13 cellular contexts compared by ENCODE assay signal in genomic region chr1:206664740-206665139, GRCh38. TPM values are rescaled to one million over a fixed set of nuclear protein-coding genes. Genes with fewer than 3 reads are reported as not detected.
DNase-seq lines count a peak whose midpoint lies in the region; ATAC-seq, FAIRE-seq and TF ChIP-seq lines count a peak whose summit lies in the region.
"Had no signal": no experiment of that assay in that cellular context is flagged by ENCODE, and none has a peak within 500 bp of the region (broad histone marks: within the 10 kb centered on the region; RNA-seq: fewer than 3 reads in every experiment).

No MANE protein-coding gene starts in this region.

- CTCF ChIA-PET in IMR-90 (lab: Yijun Ruan, JAX) (interaction anchor here (0.6 to 2.9 kb wide), 12 partner anchors 9 to 1232 kb away, joined by 3 to 37 read pairs (median 6); partner anchors contain the start of gene DYRK3), K562 (lab: Yijun Ruan, JAX; ENCODE audit: low intra/inter-chr PET ratio) (interaction anchor here (0.5 to 4.5 kb wide), 8 partner anchors 30 to 571 kb away, joined by 3 to 63 read pairs (median 9); partner anchors contain the start of gene DYRK3)

- no peak overlapping the region for H4K5ac ChIP-seq in IMR-90 (ENCODE audit: low read depth, low read length)

- dilution Hi-C loops in IMR-90 (cut with HindIII; ENCODE audit: low sequenced_read_pairs, unreplicated experiment), result no loop called here

- H2BK5ac ChIP-seq in IMR-90 (ENCODE audit: low read depth, low read length, poor library complexity, severe bottlenecking), result no peak overlapping the region

- POLR2A ChIA-PET in IMR-90 (lab: Charles Lee; ENCODE audit: unreplicated experiment), result interaction anchor here (1.5 kb wide), 1 partner anchor 29 kb away, joined by 4 read pairs; the partner anchor contains the start of gene DYRK3
- POLR2A ChIA-PET in K562 (lab: Yijun Ruan, JAX), result interaction anchor here (1.0 to 7.4 kb wide), 5 partner anchors 9 to 52 kb away, joined by 3 to 59 read pairs (median 19); partner anchors contain the start of genes DYRK3 and EIF2D

- H3K4me1 ChIP-seq in BLaER1 treated with 17β-estradiol and CSF1 and Interleukin-3, amounts not matched to agents 10 nM and 100 nM, result peaks cover 52 to 100% (median 89%) of the 10 kb centered on the region in 10 experiments
- H3K4me1 ChIP-seq in IMR-90 (ENCODE audit: control insufficient read depth, insufficient read depth, low read length) (no peaks in the 10 kb centered on the region), K562 (replicated peaks in 1 of 2; ENCODE audit: control insufficient read depth in 2 of 2, insufficient read depth in 2 of 2, low read length in 2 of 2) (peaks cover 27 to 49% of the 10 kb centered on the region in 2 experiments), right cardiac atrium (ENCODE audit: control insufficient read depth, insufficient read depth, low read length) (peaks cover 13% of the 10 kb centered on the region)

- 0 out of 2 replicates have a peak overlapping the region, but pooled peaks have one; percentile 3 for H2BK20ac ChIP-seq in IMR-90 (ENCODE audit: low read depth, low read length)

- no TSS peak for BruUV-seq in IMR-90 (replicated peaks; lab: Mats Ljungman, UMichigan)
- no TSS peak for BruUV-seq in K562 (replicated peaks; lab: Mats Ljungman, UMichigan)

- TF ChIP-seq EP300 in K562 (IDR thresholded peaks at IDR 0.05; ENCODE audit: low read length), result no peak

- H3K14ac ChIP-seq in IMR-90 (replicated peaks; ENCODE audit: low read depth, low read length), result no peak overlapping the region

- H3K79me1 ChIP-seq in IMR-90 (ENCODE audit: low read depth in 1 of 2, low read length in 2 of 2), result no peaks in the 10 kb centered on the region

- H3K4me3 ChIP-seq in BLaER1 treated with 17β-estradiol and CSF1 and Interleukin-3, amounts not matched to agents 10 nM and 100 nM, result peak overlapping the region in 6 of 10 experiments; percentile 15 to 54 (median 40); a peak in 8 of 20 replicates
- H3K4me3 ChIP-seq in IMR-90 (ENCODE audit: insufficient read depth, low read depth, low read length), result no peak overlapping the region
- H3K4me3 ChIP-seq in K562, result no peak overlapping the region
- peak overlapping the region; percentile 29 for H3K4me3 ChIP-seq in right cardiac atrium (ENCODE audit: low read length)
- H3K4me3 ChIP-seq: A549 had no signal

- TF ChIP-seq POLR2A in IMR-90 (IDR thresholded peaks at IDR 0.05; ENCODE audit: low read depth, low read length) (no peak), K562 (conservative IDR thresholded peaks at IDR 0.05) (no peak)

- H2BK15ac ChIP-seq in IMR-90 (ENCODE audit: low read depth, low read length), result no peak overlapping the region

- WGBS in IMR-90 (ENCODE audit: extremely low coverage in 2 of 2, insufficient read length in 1 of 2), 2 experiments, result no CpG with 5 or more reads among the region's 6 CpGs
- 47% methylated on average over 6 of the region's 6 CpGs for WGBS in K562 (ENCODE audit: insufficient coverage, low coverage, missing lambda C conversion rate)
- 41% methylated on average over 6 of the region's 6 CpGs for WGBS in right cardiac atrium

- no peak overlapping the region for H2AK9ac ChIP-seq in IMR-90 (replicated peaks; ENCODE audit: low read depth, low read length, poor library complexity)

- peaks cover 0 to 7% (median 0%) of the 10 kb centered on the region in 11 experiments; a peak in 1 of 22 replicates for H4K20me1 ChIP-seq in BLaER1 treated with 17β-estradiol and CSF1 and Interleukin-3, amounts not matched to agents 10 nM and 100 nM
- H4K20me1 ChIP-seq in IMR-90 (ENCODE audit: insufficient read depth, low read length) (no peaks in the 10 kb centered on the region), K562 (replicated peaks; ENCODE audit: control insufficient read depth, insufficient read depth, low read length) (no peaks in the 10 kb centered on the region)

- H3K36me3 ChIP-seq in BLaER1 treated with 17β-estradiol and CSF1 and Interleukin-3, amounts not matched to agents 10 nM and 100 nM, result no peaks in the 10 kb centered on the region
- H3K36me3 ChIP-seq in IMR-90 (ENCODE audit: control insufficient read depth, insufficient read depth, low read length), result no peaks in the 10 kb centered on the region
- H3K36me3 ChIP-seq in K562 (ENCODE audit: control insufficient read depth, insufficient read depth, low read length), result no peaks in the 10 kb centered on the region
- H3K36me3 ChIP-seq: Peyer's patch had no signal

- H3K9ac ChIP-seq in BLaER1 treated with 17β-estradiol and CSF1 and Interleukin-3, amounts not matched to agents 10 nM and 100 nM, result peak overlapping the region in 8 of 11 experiments; percentile 27 to 80 (median 66); a peak in 15 of 22 replicates
- H3K9ac ChIP-seq in IMR-90 (ENCODE audit: low read depth, low read length) (no peak overlapping the region), K562 (ENCODE audit: insufficient read depth in 1 of 2, low read depth in 2 of 2, low read length in 2 of 2) (no peak overlapping the region; a peak in 1 of 4 replicates)

- H3K9me3 Mint-ChIP-seq in activated naive CD4-positive, alpha-beta T cell treated with anti-CD3 and anti-CD28 coated beads, Interleukin-2, amount 50 U/mL, for 72 hours, result no peaks in the 10 kb centered on the region
- H3K9me3 Mint-ChIP-seq: HFFc6 had no signal

- TF ChIP-seq CTCF in IMR-90 (conservative IDR thresholded peaks at IDR 0.05; ENCODE audit: low read depth, low read length) (no peak), K562 (IDR thresholded peaks at IDR 0.05 in 2 of 3, conservative IDR thresholded peaks at IDR 0.05 in 1 of 3; ENCODE audit: insufficient read depth in 2 of 3, low read depth in 1 of 3, low read length in 3 of 3) (no peak)

- no peak overlapping the region for H3K18ac ChIP-seq in IMR-90 (ENCODE audit: low read depth, low read length)

- no peaks in the 10 kb centered on the region for H3K79me2 ChIP-seq in K562 (ENCODE audit: control insufficient read depth, insufficient read depth, low read length)

- intact Hi-C loops in IMR-90 (cut with micrococcal nuclease), result loop anchor here (1.0 kb wide), 3 partner anchors 30 to 174 kb away; no protein-coding TSS in a partner anchor
- intact Hi-C loops in K562 (cut with micrococcal nuclease), result loop anchor here (1.0 to 5.0 kb wide), 4 partner anchors 30 to 172 kb away; no protein-coding TSS in a partner anchor
- intact Hi-C loops in right cardiac atrium (cut with DNase I), result loop anchor here in 1 of 4 donors (2.0 kb wide), 1 partner anchor 30 kb away; the partner anchor contains the start of gene DYRK3

- no peak overlapping the region for H3K4ac ChIP-seq in IMR-90 (ENCODE audit: low read depth, low read length)

- no peak overlapping the region; the same call in 1 of the 2 replicates for H4K91ac ChIP-seq in IMR-90 (ENCODE audit: insufficient read depth, low read depth, low read length)

- no peak overlapping the region for H2AFZ ChIP-seq in IMR-90 (replicated peaks; ENCODE audit: low read length, poor library complexity)
- H2AFZ ChIP-seq in K562 (ENCODE audit: low read depth, low read length), result peak overlapping the region; percentile 87

- H3K9me1 ChIP-seq in IMR-90 (ENCODE audit: insufficient read depth, low read length), result no peaks in the 10 kb centered on the region
- no peaks in the 10 kb centered on the region for H3K9me1 ChIP-seq in K562 (ENCODE audit: control insufficient read depth, insufficient read depth, low read length)

- H2BK120ac ChIP-seq in IMR-90 (ENCODE audit: low read depth, low read length), result no peak overlapping the region; the same call in 1 of the 2 replicates

- H3K4me2 ChIP-seq in BLaER1 treated with 17β-estradiol and CSF1 and Interleukin-3, amounts not matched to agents 10 nM and 100 nM, result peak overlapping the region; percentile 89 to 100 (median 94)
- no peak overlapping the region for H3K4me2 ChIP-seq in IMR-90 (ENCODE audit: low read depth, low read length)
- peak overlapping the region; percentile 80; the same call in 1 of the 2 replicates for H3K4me2 ChIP-seq in K562 (ENCODE audit: insufficient read depth, low read length)

- no peak overlapping the region for H3K56ac ChIP-seq in IMR-90 (ENCODE audit: extremely low read depth, insufficient read depth, low read length)

- H3K27me3 ChIP-seq in BLaER1 treated with 17β-estradiol and CSF1 and Interleukin-3, amounts not matched to agents 10 nM and 100 nM, result peaks cover 0 to 50% (median 0%) of the 10 kb centered on the region in 11 experiments; a peak in 4 of 22 replicates
- peaks cover 26% of the 10 kb centered on the region for H3K27me3 ChIP-seq in IMR-90 (ENCODE audit: control insufficient read depth, insufficient read depth, low read length)
- no peaks in the 10 kb centered on the region for H3K27me3 ChIP-seq in K562 (ENCODE audit: control insufficient read depth in 2 of 2, insufficient read depth in 2 of 2, low read length in 2 of 2)
- H3K27me3 ChIP-seq in right cardiac atrium (ENCODE audit: control insufficient read depth, insufficient read depth), result no peaks in the 10 kb centered on the region
- H3K27me3 ChIP-seq: Peyer's patch had no signal

- ATAC-seq in IMR-90 (ENCODE audit: low read depth) (no peak), K562 (no peak), right cardiac atrium (peak; percentile 64 to 66), GM18870 (IDR thresholded peaks at IDR 0.05; ENCODE audit: unreplicated experiment) (no peak)
- no peak for ATAC-seq in activated naive CD4-positive, alpha-beta T cell treated with anti-CD3 and anti-CD28 coated beads, Interleukin-2, amount 50 U/mL, for 72 hours

- H4K8ac ChIP-seq in IMR-90 (ENCODE audit: low read depth in 2 of 2, low read length in 2 of 2), result no peak overlapping the region

- H2AK5ac ChIP-seq in IMR-90 (ENCODE audit: low read depth, low read length), result 0 out of 2 replicates have a peak overlapping the region, but pooled peaks have one; percentile 18

- H3K27ac Mint-ChIP-seq in activated naive CD4-positive, alpha-beta T cell treated with anti-CD3 and anti-CD28 coated beads, Interleukin-2, amount 50 U/mL, for 72 hours, result no peak overlapping the region
- H3K27ac Mint-ChIP-seq: HFFc6 had no signal

- no peaks in the 10 kb centered on the region for H3K36me3 Mint-ChIP-seq in activated naive CD4-positive, alpha-beta T cell treated with anti-CD3 and anti-CD28 coated beads, Interleukin-2, amount 50 U/mL, for 72 hours

- H3K23ac ChIP-seq in IMR-90 (ENCODE audit: low read depth, low read length), result no peak overlapping the region

- peak overlapping the region in 7 of 11 experiments; percentile 54 to 87 (median 82); a peak in 14 of 22 replicates for H3K27ac ChIP-seq in BLaER1 treated with 17β-estradiol and CSF1 and Interleukin-3, amounts not matched to agents 10 nM and 100 nM
- no peak overlapping the region for H3K27ac ChIP-seq in IMR-90 (ENCODE audit: insufficient read depth, low read length)
- H3K27ac ChIP-seq in K562 (ENCODE audit: extremely low read depth, low read depth, low read length), result no peak overlapping the region; the same call in 2 of the 3 replicates
- peak overlapping the region; percentile 92 for H3K27ac ChIP-seq in right cardiac atrium (ENCODE audit: low read length)

- no peaks in the 10 kb centered on the region for H3K9me3 ChIP-seq in BLaER1 treated with 17β-estradiol and CSF1 and Interleukin-3, amounts not matched to agents 10 nM and 100 nM (replicated peaks in 1 of 11)
- H3K9me3 ChIP-seq in IMR-90 (ENCODE audit: control insufficient read depth, insufficient read depth, low read length) (no peaks in the 10 kb centered on the region), K562 (replicated peaks; ENCODE audit: control insufficient read depth, insufficient read depth, low read depth, low read length) (no peaks in the 10 kb centered on the region), right cardiac atrium (ENCODE audit: control insufficient read depth, low read length) (no peaks in the 10 kb centered on the region)
- H3K9me3 ChIP-seq: A549, Peyer's patch had no signal

- TF ChIP-seq RAD21 in IMR-90 (IDR thresholded peaks at IDR 0.05; ENCODE audit: low read length) (no peak), K562 (CRISPR knock-in tag; conservative IDR thresholded peaks at IDR 0.05 in 1 of 2, IDR thresholded peaks at IDR 0.05 in 1 of 2) (no peak)

- no peak for DNase-seq in IMR-90
- peak in 1 of 4 experiments; percentile 16 for DNase-seq in K562 (ENCODE audit: extremely low read depth in 1 of 4, low spot score in 3 of 4)
- DNase-seq in right cardiac atrium, result peak; percentile 41 to 62 (median 62)
- no peak for DNase-seq in NK-92 treated with Interleukin-12 subunit alpha and Interleukin-12 subunit beta, amount 100 ng/mL, for 24 hours (lab: John Stamatoyannopoulos, UW)
- DNase-seq in Kasumi-1 (lab: John Stamatoyannopoulos, UW), result no peak
- no peak for DNase-seq in activated naive CD4-positive, alpha-beta T cell treated with anti-CD3 and anti-CD28 coated beads, Interleukin-2, amount 50 U/mL, for 72 hours (ENCODE audit: low spot score in 2 of 2)
- DNase-seq: GOT3, HFFc6, NCI-H2081 treated with DMSO at 0.1 percent for 48 hours had no signal

- in situ Hi-C loops in IMR-90 (cut with MboI; ENCODE audit: low sequenced_read_pairs), result loop anchor here (5.0 to 10.0 kb wide), 2 partner anchors 37 to 180 kb away; no protein-coding TSS in a partner anchor
- in situ Hi-C loops in K562 (cut with MboI), result no loop called here

- FAIRE-seq in K562 (lab: Jason Lieb, UNC), result no peak
- FAIRE-seq: A549 had no signal

RNA-seq across cellular contexts. Expression of gene MAPKAPK2, which starts 20.0 kb away (rescaled TPM):
- total RNA-seq in IMR-90 (2012; rRNA removed) (50.8 and 56.5 TPM in 2 replicates), K562 (2014; rRNA removed) (52.1 and 57.2 TPM in 2 replicates), K562 (2014; rRNA removed; fragmentation: Illumina TruSeq; extraction: Trizol) (36.1 and 36.6 TPM in 2 replicates), K562 (2015; rRNA removed; fragmentation: Illumina TruSeq; extraction: Trizol) (33.3 and 35.6 TPM in 2 replicates), K562 (2021) (81.3 and 94.2 TPM in 2 replicates), right cardiac atrium (100 to 1,000 TPM; 192 to 221 (median 216) TPM)
- polyA plus RNA-seq in IMR-90 (2012; rRNA removed) (60.7 and 66.4 TPM in 2 replicates), K562 (2011; rRNA removed) (66.5 and 72.1 TPM in 2 replicates), K562 (2014; fragmentation: Illumina TruSeq; extraction: Trizol) (73.6 and 78.3 TPM in 2 replicates), K562 (2014; fragmentation: Nextera tagmentation; extraction: Ambion mirVana) (1 to 10 TPM in 1 of 2 experiments, under 1 TPM in 1; 0.63 to 1.3 TPM), K562 (2014; rRNA removed) (53.4 and 57.2 TPM in 2 replicates), right cardiac atrium (129 TPM)
- 42.3 and 56.1 TPM in 2 replicates for polyA plus RNA-seq in IMR-90 (2012; cell fraction: cytosol; rRNA removed)
- 86.1 and 91.5 TPM in 2 replicates for polyA plus RNA-seq in IMR-90 (2012; cell fraction: nucleus; rRNA removed; ENCODE audit: low replicate concordance)
- total RNA-seq in K562 (2011; cell fraction: chromatin; rRNA removed; ENCODE audit: low replicate concordance), result 70.6 and 157 TPM in 2 replicates
- total RNA-seq in K562 (2011; cell fraction: nucleolus; rRNA removed), result 89.5 and 98.9 TPM in 2 replicates
- total RNA-seq in K562 (2011; cell fraction: nucleoplasm; rRNA removed), result 74.0 and 80.4 TPM in 2 replicates
- polyA plus RNA-seq in K562 (2011; cell fraction: cytosol; rRNA removed), result 68.3 and 74.8 TPM in 2 replicates
- polyA plus RNA-seq in K562 (2011; cell fraction: nucleus; rRNA removed), result 140 and 167 TPM in 2 replicates
- polyA plus RNA-seq in K562 (2012), result 53.3 and 64.1 TPM in 2 replicates
- polyA minus RNA-seq in K562 (2011; rRNA and poly(A)+ RNA removed), result 48.3 and 60.9 TPM in 2 replicates
- 37.6 and 41.0 TPM in 2 replicates for polyA minus RNA-seq in K562 (2011; cell fraction: cytosol; rRNA and poly(A)+ RNA removed)
- 30.2 and 35.1 TPM in 2 replicates for polyA minus RNA-seq in K562 (2011; cell fraction: nucleus; rRNA and poly(A)+ RNA removed)
- total RNA-seq in activated naive CD4-positive, alpha-beta T cell treated with anti-CD3 and anti-CD28 coated beads, Interleukin-2, amount 50 U/mL, for 72 hours, result 100 to 1,000 TPM in 1 of 2 donors, 10 to 100 TPM in 1; 69.4 to 116 TPM

RNA-seq across cellular contexts. Expression of gene DYRK3, which starts 29.4 kb away (rescaled TPM):
- 21.1 and 22.0 TPM in 2 replicates for total RNA-seq in IMR-90 (2012; rRNA removed)
- polyA plus RNA-seq in IMR-90 (2012; rRNA removed), result 4.6 and 5.5 TPM in 2 replicates
- polyA plus RNA-seq in IMR-90 (2012; cell fraction: cytosol; rRNA removed), result 2.2 and 3.2 TPM in 2 replicates
- 2.4 and 9.7 TPM in 2 replicates for polyA plus RNA-seq in IMR-90 (2012; cell fraction: nucleus; rRNA removed; ENCODE audit: low replicate concordance)
- total RNA-seq in K562 (2011; cell fraction: chromatin; rRNA removed; ENCODE audit: low replicate concordance), result 39.6 and 56.6 TPM in 2 replicates
- 27.2 and 29.9 TPM in 2 replicates for total RNA-seq in K562 (2011; cell fraction: nucleolus; rRNA removed)
- total RNA-seq in K562 (2011; cell fraction: nucleoplasm; rRNA removed), result 31.7 and 33.1 TPM in 2 replicates
- 22.5 and 33.6 TPM in 2 replicates for total RNA-seq in K562 (2014; rRNA removed)
- total RNA-seq in K562 (2014; rRNA removed; fragmentation: Illumina TruSeq; extraction: Trizol), result 29.6 and 31.0 TPM in 2 replicates
- 23.3 and 25.7 TPM in 2 replicates for total RNA-seq in K562 (2015; rRNA removed; fragmentation: Illumina TruSeq; extraction: Trizol)
- 30.2 and 31.6 TPM in 2 replicates for total RNA-seq in K562 (2021)
- polyA plus RNA-seq in K562 (2011; rRNA removed), result 30.8 and 33.7 TPM in 2 replicates
- 14.5 and 17.4 TPM in 2 replicates for polyA plus RNA-seq in K562 (2011; cell fraction: cytosol; rRNA removed)
- polyA plus RNA-seq in K562 (2011; cell fraction: nucleus; rRNA removed), result 20.4 and 23.2 TPM in 2 replicates
- 17.0 and 17.6 TPM in 2 replicates for polyA plus RNA-seq in K562 (2012)
- 24.8 and 30.2 TPM in 2 replicates for polyA plus RNA-seq in K562 (2014; fragmentation: Illumina TruSeq; extraction: Trizol)
- polyA plus RNA-seq in K562 (2014; fragmentation: Nextera tagmentation; extraction: Ambion mirVana), result 1 to 10 TPM; 4.5 to 5.2 TPM
- 16.3 and 20.2 TPM in 2 replicates for polyA plus RNA-seq in K562 (2014; rRNA removed)
- 52.0 and 59.7 TPM in 2 replicates for polyA minus RNA-seq in K562 (2011; rRNA and poly(A)+ RNA removed)
- polyA minus RNA-seq in K562 (2011; cell fraction: cytosol; rRNA and poly(A)+ RNA removed), result 21.9 and 25.0 TPM in 2 replicates
- 13.9 and 20.9 TPM in 2 replicates for polyA minus RNA-seq in K562 (2011; cell fraction: nucleus; rRNA and poly(A)+ RNA removed)
- total RNA-seq in right cardiac atrium, result 10 to 100 TPM; 15.7 to 29.8 (median 23.4) TPM
- 17.0 TPM for polyA plus RNA-seq in right cardiac atrium
- total RNA-seq in activated naive CD4-positive, alpha-beta T cell treated with anti-CD3 and anti-CD28 coated beads, Interleukin-2, amount 50 U/mL, for 72 hours, result 10 to 100 TPM in 1 of 2 donors, 1 to 10 TPM in 1; 2.8 to 12.8 TPM

RNA-seq across cellular contexts. Expression of gene EIF2D, which starts 52.5 kb away (rescaled TPM):
- 51.7 and 69.4 TPM in 2 replicates for total RNA-seq in IMR-90 (2012; rRNA removed)
- 58.7 and 64.3 TPM in 2 replicates for polyA plus RNA-seq in IMR-90 (2012; rRNA removed)
- polyA plus RNA-seq in IMR-90 (2012; cell fraction: cytosol; rRNA removed), result 39.4 and 47.6 TPM in 2 replicates
- 35.3 and 72.9 TPM in 2 replicates for polyA plus RNA-seq in IMR-90 (2012; cell fraction: nucleus; rRNA removed; ENCODE audit: low replicate concordance)
- 150 and 157 TPM in 2 replicates for total RNA-seq in K562 (2011; cell fraction: chromatin; rRNA removed; ENCODE audit: low replicate concordance)
- 80.9 and 87.9 TPM in 2 replicates for total RNA-seq in K562 (2011; cell fraction: nucleolus; rRNA removed)
- 121 and 150 TPM in 2 replicates for total RNA-seq in K562 (2011; cell fraction: nucleoplasm; rRNA removed)
- total RNA-seq in K562 (2014; rRNA removed), result 85.9 and 106 TPM in 2 replicates
- 92.7 and 93.9 TPM in 2 replicates for total RNA-seq in K562 (2014; rRNA removed; fragmentation: Illumina TruSeq; extraction: Trizol)
- 85.1 and 86.5 TPM in 2 replicates for total RNA-seq in K562 (2015; rRNA removed; fragmentation: Illumina TruSeq; extraction: Trizol)
- total RNA-seq in K562 (2021), result 81.1 and 82.1 TPM in 2 replicates
- 138 and 152 TPM in 2 replicates for polyA plus RNA-seq in K562 (2011; rRNA removed)
- polyA plus RNA-seq in K562 (2011; cell fraction: cytosol; rRNA removed), result 91.2 and 121 TPM in 2 replicates
- polyA plus RNA-seq in K562 (2011; cell fraction: nucleus; rRNA removed), result 209 and 264 TPM in 2 replicates
- polyA plus RNA-seq in K562 (2012), result 76.3 and 124 TPM in 2 replicates
- polyA plus RNA-seq in K562 (2014; fragmentation: Illumina TruSeq; extraction: Trizol), result 111 and 128 TPM in 2 replicates
- 100 to 1,000 TPM in 1 of 2 experiments, 10 to 100 TPM in 1; 86.9 to 130 TPM for polyA plus RNA-seq in K562 (2014; fragmentation: Nextera tagmentation; extraction: Ambion mirVana)
- polyA plus RNA-seq in K562 (2014; rRNA removed), result 113 and 131 TPM in 2 replicates
- 109 and 116 TPM in 2 replicates for polyA minus RNA-seq in K562 (2011; rRNA and poly(A)+ RNA removed)
- 50.0 and 50.6 TPM in 2 replicates for polyA minus RNA-seq in K562 (2011; cell fraction: cytosol; rRNA and poly(A)+ RNA removed)
- 51.2 and 78.6 TPM in 2 replicates for polyA minus RNA-seq in K562 (2011; cell fraction: nucleus; rRNA and poly(A)+ RNA removed)
- total RNA-seq in right cardiac atrium, result 10 to 100 TPM; 24.6 to 28.0 (median 25.8) TPM
- 23.0 TPM for polyA plus RNA-seq in right cardiac atrium
- 100 to 1,000 TPM in 1 of 2 donors, 10 to 100 TPM in 1; 87.1 to 111 TPM for total RNA-seq in activated naive CD4-positive, alpha-beta T cell treated with anti-CD3 and anti-CD28 coated beads, Interleukin-2, amount 50 U/mL, for 72 hours

Comparison
In these comparisons a context has a peak if more than half of its experiments do, and no peak if none do; other contexts are left out.
1. H3K27ac ChIP-seq: peak in BLaER1 treated with 17β-estradiol and CSF1 and Interleukin-3, amounts not matched to agents 10 nM and 100 nM (7 of 11) and right cardiac atrium (single experiment); none in IMR-90 (single experiment) and K562 (single experiment).
2. H3K4me3 ChIP-seq: peak in BLaER1 treated with 17β-estradiol and CSF1 and Interleukin-3, amounts not matched to agents 10 nM and 100 nM (6 of 10) and right cardiac atrium (single experiment); none in IMR-90 (single experiment) and K562 (single experiment).
3. H3K9ac ChIP-seq: peak in BLaER1 treated with 17β-estradiol and CSF1 and Interleukin-3, amounts not matched to agents 10 nM and 100 nM (8 of 11); none in IMR-90 (single experiment) and K562 (0 of 2).
4. ATAC-seq: peak in right cardiac atrium (2 of 2); none in IMR-90 (single experiment), K562 (single experiment), GM18870 (single experiment) and activated naive CD4-positive, alpha-beta T cell treated with anti-CD3 and anti-CD28 coated beads, Interleukin-2, amount 50 U/mL, for 72 hours (0 of 2).
5. DNase-seq: peak in right cardiac atrium (3 of 3); none in IMR-90 (single experiment), NK-92 treated with Interleukin-12 subunit alpha and Interleukin-12 subunit beta, amount 100 ng/mL, for 24 hours (single experiment), Kasumi-1 (0 of 2) and activated naive CD4-positive, alpha-beta T cell treated with anti-CD3 and anti-CD28 coated beads, Interleukin-2, amount 50 U/mL, for 72 hours (0 of 2).